ENCODE assay signal across 9 cellular contexts in the genomic region with DNA sequence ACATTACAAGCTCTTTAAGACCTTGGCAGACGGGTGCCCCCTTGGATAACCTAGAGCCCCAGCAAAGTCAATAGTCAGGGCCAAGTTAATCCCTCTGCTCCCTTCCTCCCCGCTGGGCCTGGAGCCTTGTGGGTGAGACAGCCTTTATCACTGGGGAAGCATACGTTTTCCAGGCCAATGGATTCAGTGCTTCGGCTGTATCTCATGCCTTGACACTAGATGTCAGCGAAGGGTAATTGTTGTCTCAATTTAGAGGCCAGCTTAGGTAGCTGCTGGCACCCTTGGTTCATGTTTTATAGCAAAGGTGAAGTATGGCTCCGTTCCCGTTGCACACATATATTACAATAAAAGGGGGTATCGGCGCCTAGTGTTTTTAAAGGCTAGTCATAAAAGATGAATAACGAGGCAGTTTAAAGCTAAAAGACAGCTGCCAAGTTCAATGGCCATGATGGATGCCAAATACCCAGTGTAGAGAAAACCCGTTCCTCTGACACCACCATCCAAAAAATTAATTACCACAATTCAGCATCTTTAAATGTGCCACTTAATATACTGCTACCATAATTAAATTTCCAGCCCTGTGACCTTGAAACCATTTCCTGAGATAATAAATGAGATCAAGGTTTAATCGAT. TPM values are rescaled to one million over a fixed set of nuclear protein-coding genes. Genes with fewer than 3 reads are reported as not detected.
DNase-seq lines count a peak whose midpoint lies in the region; ATAC-seq and TF ChIP-seq lines count a peak whose summit lies in the region.
"Had no signal": no experiment of that assay in that cellular context is flagged by ENCODE, and none has a peak within 500 bp of the region (broad histone marks: within the 10 kb centered on the region; RNA-seq: fewer than 3 reads in every experiment).

No MANE protein-coding gene starts in this region.

- H3K36me3 ChIP-seq in HCT116 (ENCODE audit: control insufficient read depth in 1 of 2, insufficient read depth in 2 of 2, low read length in 2 of 2) (no peaks in the 10 kb centered on the region), fibroblast of lung (ENCODE audit: control insufficient read depth, insufficient read depth, low read length) (no peaks in the 10 kb centered on the region), gastroesophageal sphincter (no peaks in the 10 kb centered on the region)

- H3K9me3 ChIP-seq in HCT116 (ENCODE audit: control insufficient read depth in 1 of 2, insufficient read depth in 1 of 2, low read depth in 1 of 2, low read length in 2 of 2) (peaks cover 0 to 6% of the 10 kb centered on the region in 2 experiments; a peak in 1 of 4 replicates), fibroblast of lung (ENCODE audit: control insufficient read depth, insufficient read depth, low read depth, low read length) (no peaks in the 10 kb centered on the region), gastroesophageal sphincter (no peaks in the 10 kb centered on the region)

- ATAC-seq in HCT116 = peak; percentile 83
- ATAC-seq in HG03196 (IDR thresholded peaks at IDR 0.05; ENCODE audit: unreplicated experiment) = no peak
- no peak for ATAC-seq in gastroesophageal sphincter
- ATAC-seq: naive thymus-derived CD8-positive, alpha-beta T cell had no signal

- peaks cover 27% of the 10 kb centered on the region for H3K27me3 ChIP-seq in HCT116 (ENCODE audit: insufficient read depth, low read length)
- no peaks in the 10 kb centered on the region for H3K27me3 ChIP-seq in fibroblast of lung (ENCODE audit: control insufficient read depth, insufficient read depth, low read length)
- peaks cover 49% of the 10 kb centered on the region for H3K27me3 ChIP-seq in gastroesophageal sphincter

- POLR2A ChIA-PET in HCT116 (lab: Charles Lee) = no interaction called here

- CTCF ChIA-PET in HCT116 (lab: Charles Lee) = interaction anchor here (0.7 to 1.8 kb wide), 8 partner anchors 10 to 780 kb away, joined by 3 to 14 read pairs (median 4); no protein-coding TSS in a partner anchor

- peak; percentile 9 to 37 (median 17); a peak in 3 of 6 replicates for TF ChIP-seq CTCF in HCT116 (IDR thresholded peaks at IDR 0.05 in 2 of 3, conservative IDR thresholded peaks at IDR 0.05 in 1 of 3; ENCODE audit: borderline replicate concordance in 1 of 3, insufficient read depth in 1 of 3, low read depth in 2 of 3, low read length in 2 of 3)
- TF ChIP-seq CTCF in fibroblast of lung (conservative IDR thresholded peaks at IDR 0.05 in 1 of 2, IDR thresholded peaks at IDR 0.05 in 1 of 2; ENCODE audit: low read depth in 1 of 2, low read length in 2 of 2) = peak in 1 of 2 donors; percentile 13
- TF ChIP-seq CTCF in gastroesophageal sphincter (IDR thresholded peaks at IDR 0.05) = no peak

- TF ChIP-seq POLR2A in HCT116 (IDR thresholded peaks at IDR 0.05; ENCODE audit: borderline replicate concordance, extremely low read depth, insufficient read depth, insufficient read length) = no peak
- TF ChIP-seq POLR2A in gastroesophageal sphincter (IDR thresholded peaks at IDR 0.05) = no peak

- no peak for TF ChIP-seq EP300 in gastroesophageal sphincter (IDR thresholded peaks at IDR 0.05)

- H3K4me1 ChIP-seq in HCT116 (ENCODE audit: control insufficient read depth in 1 of 2, insufficient read depth in 2 of 2, low read length in 2 of 2) (no peaks in the 10 kb centered on the region), fibroblast of lung (ENCODE audit: control insufficient read depth, extremely low read depth, insufficient read depth, low read length) (no peaks in the 10 kb centered on the region), gastroesophageal sphincter (no peaks in the 10 kb centered on the region)

- RAD21 ChIA-PET in HCT116 (lab: Charles Lee; ENCODE audit: low non-redundant PET in 1 of 2, low total read pairs in 2 of 2, uncharacterized antibody in 2 of 2, unreplicated experiment in 2 of 2) = no interaction called here

- no peak overlapping the region for H3K9ac ChIP-seq in HCT116 (ENCODE audit: low read length)
- H3K9ac ChIP-seq in fibroblast of lung (ENCODE audit: insufficient read depth, low read length) = no peak overlapping the region

- H3K27ac ChIP-seq in HCT116 (ENCODE audit: low read depth, low read length) (no peak overlapping the region), fibroblast of lung (ENCODE audit: insufficient read depth, low read length) (no peak overlapping the region), gastroesophageal sphincter (no peak overlapping the region)

- peak; percentile 43; the same call in 1 of the 2 replicates for TF ChIP-seq RAD21 in HCT116 (IDR thresholded peaks at IDR 0.05; ENCODE audit: low read depth)

- intact Hi-C loops in HCT116 (cut with micrococcal nuclease) = loop anchor here (5.0 kb wide), 1 partner anchor 586 kb away; no protein-coding TSS in a partner anchor

- H3K79me2 ChIP-seq in HCT116 (ENCODE audit: insufficient read depth, low read length) (no peaks in the 10 kb centered on the region), fibroblast of lung (ENCODE audit: control insufficient read depth, insufficient read depth, low read length) (no peaks in the 10 kb centered on the region)

- peak; percentile 11 for DNase-seq in 8988T
- DNase-seq in HCT116 (ENCODE audit: low read depth, low spot score) = peak; percentile 15
- peak; percentile 69 for DNase-seq in NCI-H748 (lab: John Stamatoyannopoulos, UW; ENCODE audit: unreplicated experiment)
- peak; percentile 6 to 14 for DNase-seq in fibroblast of lung (ENCODE audit: low read depth in 2 of 2)
- DNase-seq in middle frontal gyrus (ENCODE audit: extremely low spot score, low spot score) = no peak
- DNase-seq in NOMO-1 treated with dmso at 0.1 percent for 144 hours (lab: John Stamatoyannopoulos, UW; ENCODE audit: unreplicated experiment) = no peak

- H4K20me1 ChIP-seq in HCT116 (ENCODE audit: insufficient read depth) = no peaks in the 10 kb centered on the region
- no peaks in the 10 kb centered on the region for H4K20me1 ChIP-seq in fibroblast of lung (ENCODE audit: control insufficient read depth, extremely low read depth, insufficient read depth, low read length)

- WGBS in gastroesophageal sphincter (ENCODE audit: low coverage in 1 of 2), 2 donors = 41 to 43% methylated on average over 6 to 9 of the region's 12 CpGs

- H2AFZ ChIP-seq in HCT116 (ENCODE audit: low read depth, low read length, poor library complexity, severe bottlenecking) (no peak overlapping the region), fibroblast of lung (ENCODE audit: low read length) (no peak overlapping the region)

- BruUV-seq in HCT116 (replicated peaks; lab: Mats Ljungman, UMichigan) = no TSS peak

- no peak overlapping the region for H3K4me2 ChIP-seq in HCT116 (ENCODE audit: low read length)
- no peak overlapping the region for H3K4me2 ChIP-seq in fibroblast of lung (ENCODE audit: extremely low read depth, insufficient read depth, low read length)

- no peak overlapping the region for H3K4me3 ChIP-seq in HCT116 (replicated peaks in 1 of 2; ENCODE audit: low read depth in 1 of 2, low read length in 2 of 2)
- no peak overlapping the region for H3K4me3 ChIP-seq in fibroblast of lung (replicated peaks in 1 of 4; ENCODE audit: control extremely low read depth in 1 of 4, insufficient read depth in 1 of 4, low read depth in 3 of 4, low read length in 4 of 4)
- H3K4me3 ChIP-seq in gastroesophageal sphincter = no peak overlapping the region

- H3K9me2 ChIP-seq in HCT116 (ENCODE audit: insufficient read depth) = no peaks in the 10 kb centered on the region

TF ChIP-seq in HCT116, 20 proteins besides CTCF, POLR2A, EP300 and RAD21 (continues in another document):
- TF ChIP-seq SRF (IDR thresholded peaks at IDR 0.05; ENCODE audit: low read depth) = no peak
- TF ChIP-seq, protein P1, sequence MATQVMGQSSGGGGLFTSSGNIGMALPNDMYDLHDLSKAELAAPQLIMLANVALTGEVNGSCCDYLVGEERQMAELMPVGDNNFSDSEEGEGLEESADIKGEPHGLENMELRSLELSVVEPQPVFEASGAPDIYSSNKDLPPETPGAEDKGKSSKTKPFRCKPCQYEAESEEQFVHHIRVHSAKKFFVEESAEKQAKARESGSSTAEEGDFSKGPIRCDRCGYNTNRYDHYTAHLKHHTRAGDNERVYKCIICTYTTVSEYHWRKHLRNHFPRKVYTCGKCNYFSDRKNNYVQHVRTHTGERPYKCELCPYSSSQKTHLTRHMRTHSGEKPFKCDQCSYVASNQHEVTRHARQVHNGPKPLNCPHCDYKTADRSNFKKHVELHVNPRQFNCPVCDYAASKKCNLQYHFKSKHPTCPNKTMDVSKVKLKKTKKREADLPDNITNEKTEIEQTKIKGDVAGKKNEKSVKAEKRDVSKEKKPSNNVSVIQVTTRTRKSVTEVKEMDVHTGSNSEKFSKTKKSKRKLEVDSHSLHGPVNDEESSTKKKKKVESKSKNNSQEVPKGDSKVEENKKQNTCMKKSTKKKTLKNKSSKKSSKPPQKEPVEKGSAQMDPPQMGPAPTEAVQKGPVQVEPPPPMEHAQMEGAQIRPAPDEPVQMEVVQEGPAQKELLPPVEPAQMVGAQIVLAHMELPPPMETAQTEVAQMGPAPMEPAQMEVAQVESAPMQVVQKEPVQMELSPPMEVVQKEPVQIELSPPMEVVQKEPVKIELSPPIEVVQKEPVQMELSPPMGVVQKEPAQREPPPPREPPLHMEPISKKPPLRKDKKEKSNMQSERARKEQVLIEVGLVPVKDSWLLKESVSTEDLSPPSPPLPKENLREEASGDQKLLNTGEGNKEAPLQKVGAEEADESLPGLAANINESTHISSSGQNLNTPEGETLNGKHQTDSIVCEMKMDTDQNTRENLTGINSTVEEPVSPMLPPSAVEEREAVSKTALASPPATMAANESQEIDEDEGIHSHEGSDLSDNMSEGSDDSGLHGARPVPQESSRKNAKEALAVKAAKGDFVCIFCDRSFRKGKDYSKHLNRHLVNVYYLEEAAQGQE (IDR thresholded peaks at IDR 0.05; ENCODE audit: low read depth) = no peak
- TF ChIP-seq CBX3 (IDR thresholded peaks at IDR 0.05; ENCODE audit: low read depth) = no peak
- no peak for TF ChIP-seq EZH2 (IDR thresholded peaks at IDR 0.05)

RNA-seq across cellular contexts. Expression of a gene that starts 52.3 kb away (rescaled TPM):
- total RNA-seq in HCT116 (2021; ENCODE audit: unreplicated experiment) (53.1 TPM), fibroblast of lung (75.2 and 82.9 TPM in 2 replicates), gastroesophageal sphincter (100 to 1,000 TPM; 172 to 218 (median 190) TPM)
- polyA plus RNA-seq in HCT116 (2012) = 21.8 and 25.9 TPM in 2 replicates
- polyA plus RNA-seq in fibroblast of lung = 83.4 and 93.2 TPM in 2 replicates
- polyA plus RNA-seq in fibroblast of lung (2012) = 45.9 and 48.2 TPM in 2 replicates
- polyA minus RNA-seq in fibroblast of lung (ENCODE audit: low replicate concordance) = 2.7 and 6.2 TPM in 2 replicates

Comparison
In these comparisons a context has a peak if more than half of its experiments do, and no peak if none do; other contexts are left out.
1. DNase-seq: peak in 8988T (single experiment), HCT116 (single experiment), NCI-H748 (single experiment) and fibroblast of lung (2 of 2); none in middle frontal gyrus (single experiment) and NOMO-1 treated with dmso at 0.1 percent for 144 hours (single experiment).
2. CTCF ChIP-seq: peak in HCT116 (3 of 3); none in gastroesophageal sphincter (0 of 4).